Comparison of ENCODE assay signal across 16 cellular contexts in genomic region chr20:58141496-58141895, GRCh38.
"Had no signal": no experiment of that assay in that cellular context is flagged by ENCODE, and none has a peak within 500 bp of the region (broad histone marks: within the 10 kb centered on the region; RNA-seq: fewer than 3 reads in every experiment).

No MANE protein-coding gene starts in this region.

- FAIRE-seq: astrocyte, colon, TTC549 had no signal

- ATAC-seq: activated CD8-positive, alpha-beta memory T cell treated with anti-CD3 and anti-CD28 coated beads, Interleukin-2, amount 10 ng/mL, durations not matched to agents 7 days and 5 days; heart left ventricle; left lobe of liver; sciatic nerve had no signal

- H3K27ac ChIP-seq: esophagus squamous epithelium, heart left ventricle had no signal

- H3K4me1 Mint-ChIP-seq: activated CD8-positive, alpha-beta memory T cell treated with anti-CD3 and anti-CD28 coated beads, Interleukin-2, amount 10 ng/mL, durations not matched to agents 7 days and 5 days; naive B cell had no signal

- DNase-seq: activated CD4-positive, alpha-beta T cell treated with anti-CD3 and anti-CD28 coated beads, Interleukin-2, amount 50 U/mL, for 4 hours; activated CD4-positive, CD25-positive, alpha-beta regulatory T cell; activated CD8-positive, alpha-beta memory T cell treated with anti-CD3 and anti-CD28 coated beads, Interleukin-2, amount 10 ng/mL, durations not matched to agents 7 days and 5 days; activated T-cell treated with anti-CD3 and anti-CD28 coated beads, Interleukin-2, amount 50 U/mL, for 24 hours; esophagus squamous epithelium; foreskin fibroblast; heart left ventricle; naive B cell; stimulated activated CD4-positive, alpha-beta T cell treated with anti-CD3 and anti-CD28 coated beads, Interleukin-2, amount 100 ng/mL, for 24 hours; stimulated activated naive CD4-positive, alpha-beta T cell; T-helper 2 cell had no signal

- H3K9me3 Mint-ChIP-seq: activated T-cell treated with anti-CD3 and anti-CD28 coated beads, Interleukin-2, amount 50 U/mL, for 24 hours had no signal

- H3K36me3 Mint-ChIP-seq: activated CD8-positive, alpha-beta memory T cell treated with anti-CD3 and anti-CD28 coated beads, Interleukin-2, amount 10 ng/mL, durations not matched to agents 7 days and 5 days; naive B cell had no signal

- H3K4me3 Mint-ChIP-seq: activated CD8-positive, alpha-beta memory T cell treated with anti-CD3 and anti-CD28 coated beads, Interleukin-2, amount 10 ng/mL, durations not matched to agents 7 days and 5 days; activated T-cell treated with anti-CD3 and anti-CD28 coated beads, Interleukin-2, amount 50 U/mL, for 24 hours; naive B cell had no signal

- H3K9me3 ChIP-seq: esophagus squamous epithelium, heart left ventricle had no signal

- H3K4me3 ChIP-seq: esophagus squamous epithelium, heart left ventricle had no signal

- H3K27ac Mint-ChIP-seq: activated CD8-positive, alpha-beta memory T cell treated with anti-CD3 and anti-CD28 coated beads, Interleukin-2, amount 10 ng/mL, durations not matched to agents 7 days and 5 days; activated T-cell treated with anti-CD3 and anti-CD28 coated beads, Interleukin-2, amount 50 U/mL, for 24 hours; naive B cell had no signal

- H3K36me3 ChIP-seq: esophagus squamous epithelium, heart left ventricle had no signal
